28 cellular contexts compared by ENCODE assay signal in genomic region chr2:186427970-186428369, GRCh38.
"Had no signal": no experiment of that assay in that cellular context is flagged by ENCODE, and none has a peak within 500 bp of the region (broad histone marks: within the 10 kb centered on the region; RNA-seq: fewer than 3 reads in every experiment).

No MANE protein-coding gene starts in this region.

- H3K27me3 Mint-ChIP-seq: activated CD8-positive, alpha-beta T cell treated with anti-CD3 and anti-CD28 coated beads for 36 hours; activated T-helper 17 cell treated with anti-CD3 and anti-CD28 coated beads, Interleukin-2, amount 50 U/mL, for 72 hours; central memory CD8-positive, alpha-beta T cell had no signal

- H3K27me3 ChIP-seq: cardiac muscle cell, SJCRH30 had no signal

- H3K27ac Mint-ChIP-seq: activated CD8-positive, alpha-beta T cell treated with anti-CD3 and anti-CD28 coated beads for 36 hours; activated naive CD4-positive, alpha-beta T cell treated with anti-CD3 and anti-CD28 coated beads, Interleukin-2, amount 50 U/mL, for 72 hours; activated T-cell treated with anti-CD3 and anti-CD28 coated beads, Interleukin-2, amount 50 U/mL, for 72 hours; activated T-helper 17 cell treated with anti-CD3 and anti-CD28 coated beads, Interleukin-2, amount 50 U/mL, for 72 hours; brain had no signal

- DNase-seq: activated CD4-positive, alpha-beta T cell treated with anti-CD3 and anti-CD28 coated beads for 1 hour; activated CD4-positive, alpha-beta T cell treated with anti-CD3 and anti-CD28 coated beads for 48 hours; activated CD4-positive, alpha-beta T cell treated with anti-CD3 and anti-CD28 coated beads, Interleukin-2, amount 50 U/mL, for 4 hours; activated CD4-positive, CD25-positive, alpha-beta regulatory T cell; activated CD8-positive, alpha-beta T cell treated with anti-CD3 and anti-CD28 coated beads for 36 hours; activated effector memory CD4-positive, alpha-beta T cell treated with anti-CD3 and anti-CD28 coated beads, Interleukin-2, amount 50 U/mL, for 16 hours; activated naive CD4-positive, alpha-beta T cell; activated T-cell treated with anti-CD3 and anti-CD28 coated beads, Interleukin-2, amount 50 U/mL, for 1 hour; activated T-cell treated with anti-CD3 and anti-CD28 coated beads, Interleukin-2, amount 50 U/mL, for 72 hours; anterior cingulate cortex; NCI-H1092; NCI-H1436 treated with DMSO at 0.1 percent for 48 hours; NCI-H1694 treated with DMSO at 0.1 percent for 48 hours; NCI-H2029; NCI-H345; NCI-H524 treated with DMSO at 0.1 percent for 48 hours; SHP77; SJCRH30; T1000; WERI-Rb-1 had no signal

- H3K4me3 Mint-ChIP-seq: activated CD8-positive, alpha-beta T cell treated with anti-CD3 and anti-CD28 coated beads for 36 hours; activated T-cell treated with anti-CD3 and anti-CD28 coated beads, Interleukin-2, amount 50 U/mL, for 72 hours; activated T-helper 17 cell treated with anti-CD3 and anti-CD28 coated beads, Interleukin-2, amount 50 U/mL, for 72 hours; brain; central memory CD8-positive, alpha-beta T cell had no signal

- H3K27ac ChIP-seq: cardiac muscle cell, SJCRH30, SK-N-MC, WERI-Rb-1 had no signal

- FAIRE-seq: K562 had no signal

- H3K36me3 ChIP-seq: cardiac muscle cell, SJCRH30, WERI-Rb-1 had no signal

- H3K9me3 Mint-ChIP-seq: activated CD8-positive, alpha-beta T cell treated with anti-CD3 and anti-CD28 coated beads for 36 hours; activated naive CD4-positive, alpha-beta T cell treated with anti-CD3 and anti-CD28 coated beads, Interleukin-2, amount 50 U/mL, for 72 hours; activated T-cell treated with anti-CD3 and anti-CD28 coated beads, Interleukin-2, amount 50 U/mL, for 72 hours; activated T-helper 17 cell treated with anti-CD3 and anti-CD28 coated beads, Interleukin-2, amount 50 U/mL, for 72 hours; brain; central memory CD8-positive, alpha-beta T cell had no signal

- H3K9me3 ChIP-seq: SJCRH30 had no signal

- H3K36me3 Mint-ChIP-seq: activated naive CD4-positive, alpha-beta T cell treated with anti-CD3 and anti-CD28 coated beads, Interleukin-2, amount 50 U/mL, for 72 hours had no signal

- H3K4me1 ChIP-seq: SJCRH30 had no signal

- H3K4me3 ChIP-seq: cardiac muscle cell, K562, SJCRH30, SK-N-MC had no signal

- ATAC-seq: activated CD8-positive, alpha-beta T cell treated with anti-CD3 and anti-CD28 coated beads for 36 hours; activated T-cell treated with anti-CD3 and anti-CD28 coated beads, Interleukin-2, amount 50 U/mL, for 72 hours; activated T-helper 17 cell treated with anti-CD3 and anti-CD28 coated beads, Interleukin-2, amount 50 U/mL, for 72 hours; K562; Panc1 had no signal
